Comparison of ENCODE assay signal across 10 cellular contexts in the genomic region with DNA sequence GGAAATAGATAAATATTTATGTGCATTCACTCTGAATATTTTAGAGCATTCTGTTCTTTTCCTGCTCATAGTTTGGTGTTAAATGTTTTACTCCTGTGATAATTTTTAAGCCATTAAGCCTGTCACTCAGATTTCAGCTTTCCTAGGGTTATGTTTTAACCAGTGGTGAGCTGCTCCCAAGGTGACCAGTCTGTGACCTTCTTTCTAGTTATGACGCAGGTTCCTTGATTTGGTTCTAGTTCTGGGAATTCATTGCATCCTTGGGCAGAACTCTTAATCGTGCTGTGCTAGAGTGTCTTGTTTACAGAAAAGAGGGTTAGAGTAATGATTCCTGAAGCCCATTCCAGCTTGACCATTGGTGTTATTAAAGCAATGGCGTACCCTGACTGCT.
A peak's percentile ranks its signal among the peaks of the same experiment; 100 is the strongest.
DNase-seq lines count a peak whose midpoint lies in the region; ATAC-seq lines count a peak whose summit lies in the region.
"Had no signal": no experiment of that assay in that cellular context is flagged by ENCODE, and none has a peak within 500 bp of the region (broad histone marks: within the 10 kb centered on the region; RNA-seq: fewer than 3 reads in every experiment).

No MANE protein-coding gene starts in this region.

- H3K9me3 Mint-ChIP-seq in stimulated activated effector memory CD8-positive, alpha-beta T cell treated with anti-CD3 and anti-CD28 coated beads, Interleukin-12 subunit alpha, Interleukin-12 subunit beta, amount 100 ng/mL, for 72 hours = no peaks in the 10 kb centered on the region

- no peaks in the 10 kb centered on the region for H3K27me3 ChIP-seq in HUES48 (ENCODE audit: control insufficient read depth, insufficient read depth, low read length)

- H3K27ac Mint-ChIP-seq in stimulated activated effector memory CD8-positive, alpha-beta T cell treated with anti-CD3 and anti-CD28 coated beads, Interleukin-12 subunit alpha, Interleukin-12 subunit beta, amount 100 ng/mL, for 72 hours = peak overlapping the region; percentile 99

- H3K4me1 Mint-ChIP-seq in stimulated activated effector memory CD8-positive, alpha-beta T cell treated with anti-CD3 and anti-CD28 coated beads, Interleukin-12 subunit alpha, Interleukin-12 subunit beta, amount 100 ng/mL, for 72 hours = peaks cover 35% of the 10 kb centered on the region

- DNase-seq in amniotic epithelial cell (ENCODE audit: low read depth) (peak; percentile 77), inferior parietal cortex (ENCODE audit: extremely low spot score) (peak; percentile 25), activated gamma-delta T cell (lab: John Stamatoyannopoulos, UW) (no peak)
- no peak for DNase-seq in stimulated activated effector memory CD8-positive, alpha-beta T cell treated with anti-CD3 and anti-CD28 coated beads, Interleukin-12 subunit alpha, Interleukin-12 subunit beta, amount 100 ng/mL, for 72 hours (ENCODE audit: low spot score in 2 of 2)
- no peak for DNase-seq in activated effector memory CD4-positive, alpha-beta T cell treated with Interleukin-2 at 50 U/mL for 16 hours
- DNase-seq in activated CD4-positive, CD25-positive, alpha-beta regulatory T cell (lab: John Stamatoyannopoulos, UW) = no peak
- DNase-seq: effector memory CD4-positive, alpha-beta T cell; NCI-H524 treated with DMSO at 0.1 percent for 48 hours had no signal

- peak overlapping the region; percentile 77 for H3K4me3 ChIP-seq in HUES48 (ENCODE audit: low read depth, low read length)

- no peak overlapping the region for H3K9ac ChIP-seq in HUES48 (ENCODE audit: low read depth, low read length)

- H3K4me3 Mint-ChIP-seq in stimulated activated effector memory CD8-positive, alpha-beta T cell treated with anti-CD3 and anti-CD28 coated beads, Interleukin-12 subunit alpha, Interleukin-12 subunit beta, amount 100 ng/mL, for 72 hours = peak overlapping the region; percentile 92

- ATAC-seq in stimulated activated effector memory CD8-positive, alpha-beta T cell treated with anti-CD3 and anti-CD28 coated beads, Interleukin-12 subunit alpha, Interleukin-12 subunit beta, amount 100 ng/mL, for 72 hours = no peak
- no peak for ATAC-seq in GM21529 (IDR thresholded peaks at IDR 0.05; ENCODE audit: unreplicated experiment)

- H3K4me1 ChIP-seq in HUES48 (ENCODE audit: control insufficient read depth, insufficient read depth, low read length) = peaks cover 18% of the 10 kb centered on the region

- H3K27ac ChIP-seq in HUES48 (ENCODE audit: low read depth, low read length) = peak overlapping the region; percentile 99

- H3K9me3 ChIP-seq in HUES48 (ENCODE audit: control insufficient read depth, insufficient read depth, low read length) = no peaks in the 10 kb centered on the region

- H3K36me3 ChIP-seq in HUES48 (ENCODE audit: control insufficient read depth, insufficient read depth, low read length) = peaks cover 24% of the 10 kb centered on the region

- H3K36me3 Mint-ChIP-seq in stimulated activated effector memory CD8-positive, alpha-beta T cell treated with anti-CD3 and anti-CD28 coated beads, Interleukin-12 subunit alpha, Interleukin-12 subunit beta, amount 100 ng/mL, for 72 hours = peaks cover 79% of the 10 kb centered on the region

Comparison
In these comparisons a context has a peak if more than half of its experiments do, and no peak if none do; other contexts are left out.
1. DNase-seq: peak in amniotic epithelial cell (single experiment) and inferior parietal cortex (single experiment); none in stimulated activated effector memory CD8-positive, alpha-beta T cell treated with anti-CD3 and anti-CD28 coated beads, Interleukin-12 subunit alpha, Interleukin-12 subunit beta, amount 100 ng/mL, for 72 hours (0 of 2), activated effector memory CD4-positive, alpha-beta T cell treated with Interleukin-2 at 50 U/mL for 16 hours (single experiment), activated CD4-positive, CD25-positive, alpha-beta regulatory T cell (0 of 4) and activated gamma-delta T cell (single experiment).